Comparison of ENCODE assay signal across 1 cellular context in the genomic region with DNA sequence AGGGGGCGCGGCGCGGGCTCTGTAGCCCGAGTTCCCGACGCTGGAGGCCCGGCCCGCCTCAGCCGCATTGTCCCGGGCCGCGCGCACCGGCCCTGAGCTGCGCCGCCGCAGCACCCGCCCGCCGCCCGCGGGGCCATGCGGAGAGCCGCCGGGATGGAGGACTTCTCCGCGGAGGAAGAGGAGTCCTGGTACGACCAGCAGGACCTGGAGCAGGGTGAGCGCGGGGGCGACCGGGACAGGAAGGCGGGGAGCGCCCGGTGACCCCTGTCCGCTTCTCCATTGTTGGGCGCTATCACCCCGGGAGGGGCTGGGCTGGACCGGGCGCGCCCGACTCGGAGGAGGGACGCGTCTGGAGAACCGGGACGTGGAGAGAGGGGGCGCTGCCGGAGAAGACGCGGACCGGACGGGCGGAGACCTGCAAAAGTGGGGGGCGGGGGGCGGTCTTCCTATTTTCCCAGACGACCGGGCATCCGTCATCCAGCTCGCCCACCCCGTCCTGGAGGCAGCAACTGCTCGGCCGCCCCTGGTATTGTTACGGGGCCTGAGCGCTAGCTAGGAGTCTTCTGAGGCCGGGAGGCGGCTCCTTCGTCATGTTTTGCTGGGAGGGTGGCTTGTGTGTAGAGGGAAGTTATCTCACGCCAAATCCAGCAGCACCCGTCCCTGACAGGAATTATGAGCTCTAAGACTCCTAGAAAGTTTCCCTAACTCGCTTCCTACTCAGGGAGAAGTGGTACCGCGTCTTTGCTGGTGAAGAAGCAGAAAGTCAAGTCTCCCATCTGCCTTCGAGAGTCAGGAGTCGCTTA.
TF ChIP-seq lines count a peak whose summit lies in the region.

No MANE protein-coding gene starts in this region.

TF ChIP-seq in HepG2, 621 proteins besides CTCF, POLR2A, EP300 and RAD21 (continued from another document and continues in another):
- TF ChIP-seq BRD4 (CRISPR knock-in tag; IDR thresholded peaks at IDR 0.05) (no peak), ZNF382 (CRISPR knock-in tag; IDR thresholded peaks at IDR 0.05; ENCODE audit: borderline replicate concordance) (no peak), ZNF563 (CRISPR knock-in tag; IDR thresholded peaks at IDR 0.05) (peak; percentile 13; the same call in 1 of the 2 replicates), SRY (CRISPR knock-in tag; IDR thresholded peaks at IDR 0.05) (peak; percentile 25; the same call in 1 of the 2 replicates), ZMYM4 (CRISPR knock-in tag; IDR thresholded peaks at IDR 0.05) (no peak), SIN3A (IDR thresholded peaks at IDR 0.05; ENCODE audit: borderline replicate concordance, low read depth, low read length) (no peak), ZNF792 (CRISPR knock-in tag; IDR thresholded peaks at IDR 0.05) (no peak), ZNF605 (CRISPR knock-in tag; IDR thresholded peaks at IDR 0.05) (peak; percentile 53; the same call in 1 of the 2 replicates), ZNF496 (CRISPR knock-in tag; IDR thresholded peaks at IDR 0.05; ENCODE audit: insufficient replicate concordance) (no peak), U2AF1 (optimal IDR thresholded peaks at IDR 0.05; ENCODE audit: low read depth, low read length) (no peak), ZNF343 (CRISPR knock-in tag; IDR thresholded peaks at IDR 0.05) (no peak), CBX1 (IDR thresholded peaks at IDR 0.05; ENCODE audit: low read depth) (no peak), NCOA5 (CRISPR knock-in tag; IDR thresholded peaks at IDR 0.05) (no peak), ETV5 (CRISPR knock-in tag; IDR thresholded peaks at IDR 0.05; ENCODE audit: borderline replicate concordance) (no peak), MED8 (CRISPR knock-in tag; IDR thresholded peaks at IDR 0.05; ENCODE audit: insufficient replicate concordance) (no peak), ZNF891 (CRISPR knock-in tag; IDR thresholded peaks at IDR 0.05) (no peak), HDAC2 (CRISPR knock-in tag; IDR thresholded peaks at IDR 0.05) (no peak; the same call in 1 of the 2 replicates), POLR2AphosphoS5 (IDR thresholded peaks at IDR 0.05; ENCODE audit: low read depth, low read length) (no peak), ZNF75D (CRISPR knock-in tag; IDR thresholded peaks at IDR 0.05; ENCODE audit: borderline replicate concordance) (no peak), ZNF367 (CRISPR knock-in tag; IDR thresholded peaks at IDR 0.05; ENCODE audit: borderline replicate concordance) (no peak)
- TF ChIP-seq, protein P1, sequence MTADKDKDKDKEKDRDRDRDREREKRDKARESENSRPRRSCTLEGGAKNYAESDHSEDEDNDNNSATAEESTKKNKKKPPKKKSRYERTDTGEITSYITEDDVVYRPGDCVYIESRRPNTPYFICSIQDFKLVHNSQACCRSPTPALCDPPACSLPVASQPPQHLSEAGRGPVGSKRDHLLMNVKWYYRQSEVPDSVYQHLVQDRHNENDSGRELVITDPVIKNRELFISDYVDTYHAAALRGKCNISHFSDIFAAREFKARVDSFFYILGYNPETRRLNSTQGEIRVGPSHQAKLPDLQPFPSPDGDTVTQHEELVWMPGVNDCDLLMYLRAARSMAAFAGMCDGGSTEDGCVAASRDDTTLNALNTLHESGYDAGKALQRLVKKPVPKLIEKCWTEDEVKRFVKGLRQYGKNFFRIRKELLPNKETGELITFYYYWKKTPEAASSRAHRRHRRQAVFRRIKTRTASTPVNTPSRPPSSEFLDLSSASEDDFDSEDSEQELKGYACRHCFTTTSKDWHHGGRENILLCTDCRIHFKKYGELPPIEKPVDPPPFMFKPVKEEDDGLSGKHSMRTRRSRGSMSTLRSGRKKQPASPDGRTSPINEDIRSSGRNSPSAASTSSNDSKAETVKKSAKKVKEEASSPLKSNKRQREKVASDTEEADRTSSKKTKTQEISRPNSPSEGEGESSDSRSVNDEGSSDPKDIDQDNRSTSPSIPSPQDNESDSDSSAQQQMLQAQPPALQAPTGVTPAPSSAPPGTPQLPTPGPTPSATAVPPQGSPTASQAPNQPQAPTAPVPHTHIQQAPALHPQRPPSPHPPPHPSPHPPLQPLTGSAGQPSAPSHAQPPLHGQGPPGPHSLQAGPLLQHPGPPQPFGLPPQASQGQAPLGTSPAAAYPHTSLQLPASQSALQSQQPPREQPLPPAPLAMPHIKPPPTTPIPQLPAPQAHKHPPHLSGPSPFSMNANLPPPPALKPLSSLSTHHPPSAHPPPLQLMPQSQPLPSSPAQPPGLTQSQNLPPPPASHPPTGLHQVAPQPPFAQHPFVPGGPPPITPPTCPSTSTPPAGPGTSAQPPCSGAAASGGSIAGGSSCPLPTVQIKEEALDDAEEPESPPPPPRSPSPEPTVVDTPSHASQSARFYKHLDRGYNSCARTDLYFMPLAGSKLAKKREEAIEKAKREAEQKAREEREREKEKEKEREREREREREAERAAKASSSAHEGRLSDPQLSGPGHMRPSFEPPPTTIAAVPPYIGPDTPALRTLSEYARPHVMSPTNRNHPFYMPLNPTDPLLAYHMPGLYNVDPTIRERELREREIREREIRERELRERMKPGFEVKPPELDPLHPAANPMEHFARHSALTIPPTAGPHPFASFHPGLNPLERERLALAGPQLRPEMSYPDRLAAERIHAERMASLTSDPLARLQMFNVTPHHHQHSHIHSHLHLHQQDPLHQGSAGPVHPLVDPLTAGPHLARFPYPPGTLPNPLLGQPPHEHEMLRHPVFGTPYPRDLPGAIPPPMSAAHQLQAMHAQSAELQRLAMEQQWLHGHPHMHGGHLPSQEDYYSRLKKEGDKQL (CRISPR knock-in tag; IDR thresholded peaks at IDR 0.05; ENCODE audit: low read depth) = no peak
- TF ChIP-seq, protein P2, sequence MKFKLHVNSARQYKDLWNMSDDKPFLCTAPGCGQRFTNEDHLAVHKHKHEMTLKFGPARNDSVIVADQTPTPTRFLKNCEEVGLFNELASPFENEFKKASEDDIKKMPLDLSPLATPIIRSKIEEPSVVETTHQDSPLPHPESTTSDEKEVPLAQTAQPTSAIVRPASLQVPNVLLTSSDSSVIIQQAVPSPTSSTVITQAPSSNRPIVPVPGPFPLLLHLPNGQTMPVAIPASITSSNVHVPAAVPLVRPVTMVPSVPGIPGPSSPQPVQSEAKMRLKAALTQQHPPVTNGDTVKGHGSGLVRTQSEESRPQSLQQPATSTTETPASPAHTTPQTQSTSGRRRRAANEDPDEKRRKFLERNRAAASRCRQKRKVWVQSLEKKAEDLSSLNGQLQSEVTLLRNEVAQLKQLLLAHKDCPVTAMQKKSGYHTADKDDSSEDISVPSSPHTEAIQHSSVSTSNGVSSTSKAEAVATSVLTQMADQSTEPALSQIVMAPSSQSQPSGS (CRISPR knock-in tag; IDR thresholded peaks at IDR 0.05) = no peak
- TF ChIP-seq, protein P3, sequence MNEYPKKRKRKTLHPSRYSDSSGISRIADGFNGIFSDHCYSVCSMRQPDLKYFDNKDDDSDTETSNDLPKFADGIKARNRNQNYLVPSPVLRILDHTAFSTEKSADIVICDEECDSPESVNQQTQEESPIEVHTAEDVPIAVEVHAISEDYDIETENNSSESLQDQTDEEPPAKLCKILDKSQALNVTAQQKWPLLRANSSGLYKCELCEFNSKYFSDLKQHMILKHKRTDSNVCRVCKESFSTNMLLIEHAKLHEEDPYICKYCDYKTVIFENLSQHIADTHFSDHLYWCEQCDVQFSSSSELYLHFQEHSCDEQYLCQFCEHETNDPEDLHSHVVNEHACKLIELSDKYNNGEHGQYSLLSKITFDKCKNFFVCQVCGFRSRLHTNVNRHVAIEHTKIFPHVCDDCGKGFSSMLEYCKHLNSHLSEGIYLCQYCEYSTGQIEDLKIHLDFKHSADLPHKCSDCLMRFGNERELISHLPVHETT (CRISPR knock-in tag; conservative IDR thresholded peaks at IDR 0.05) = no peak
- TF ChIP-seq, protein P4, sequence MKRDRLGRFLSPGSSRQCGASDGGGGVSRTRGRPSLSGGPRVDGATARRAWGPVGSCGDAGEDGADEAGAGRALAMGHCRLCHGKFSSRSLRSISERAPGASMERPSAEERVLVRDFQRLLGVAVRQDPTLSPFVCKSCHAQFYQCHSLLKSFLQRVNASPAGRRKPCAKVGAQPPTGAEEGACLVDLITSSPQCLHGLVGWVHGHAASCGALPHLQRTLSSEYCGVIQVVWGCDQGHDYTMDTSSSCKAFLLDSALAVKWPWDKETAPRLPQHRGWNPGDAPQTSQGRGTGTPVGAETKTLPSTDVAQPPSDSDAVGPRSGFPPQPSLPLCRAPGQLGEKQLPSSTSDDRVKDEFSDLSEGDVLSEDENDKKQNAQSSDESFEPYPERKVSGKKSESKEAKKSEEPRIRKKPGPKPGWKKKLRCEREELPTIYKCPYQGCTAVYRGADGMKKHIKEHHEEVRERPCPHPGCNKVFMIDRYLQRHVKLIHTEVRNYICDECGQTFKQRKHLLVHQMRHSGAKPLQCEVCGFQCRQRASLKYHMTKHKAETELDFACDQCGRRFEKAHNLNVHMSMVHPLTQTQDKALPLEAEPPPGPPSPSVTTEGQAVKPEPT (CRISPR knock-in tag; IDR thresholded peaks at IDR 0.05; ENCODE audit: low read depth) = no peak
- TF ChIP-seq, protein P5, sequence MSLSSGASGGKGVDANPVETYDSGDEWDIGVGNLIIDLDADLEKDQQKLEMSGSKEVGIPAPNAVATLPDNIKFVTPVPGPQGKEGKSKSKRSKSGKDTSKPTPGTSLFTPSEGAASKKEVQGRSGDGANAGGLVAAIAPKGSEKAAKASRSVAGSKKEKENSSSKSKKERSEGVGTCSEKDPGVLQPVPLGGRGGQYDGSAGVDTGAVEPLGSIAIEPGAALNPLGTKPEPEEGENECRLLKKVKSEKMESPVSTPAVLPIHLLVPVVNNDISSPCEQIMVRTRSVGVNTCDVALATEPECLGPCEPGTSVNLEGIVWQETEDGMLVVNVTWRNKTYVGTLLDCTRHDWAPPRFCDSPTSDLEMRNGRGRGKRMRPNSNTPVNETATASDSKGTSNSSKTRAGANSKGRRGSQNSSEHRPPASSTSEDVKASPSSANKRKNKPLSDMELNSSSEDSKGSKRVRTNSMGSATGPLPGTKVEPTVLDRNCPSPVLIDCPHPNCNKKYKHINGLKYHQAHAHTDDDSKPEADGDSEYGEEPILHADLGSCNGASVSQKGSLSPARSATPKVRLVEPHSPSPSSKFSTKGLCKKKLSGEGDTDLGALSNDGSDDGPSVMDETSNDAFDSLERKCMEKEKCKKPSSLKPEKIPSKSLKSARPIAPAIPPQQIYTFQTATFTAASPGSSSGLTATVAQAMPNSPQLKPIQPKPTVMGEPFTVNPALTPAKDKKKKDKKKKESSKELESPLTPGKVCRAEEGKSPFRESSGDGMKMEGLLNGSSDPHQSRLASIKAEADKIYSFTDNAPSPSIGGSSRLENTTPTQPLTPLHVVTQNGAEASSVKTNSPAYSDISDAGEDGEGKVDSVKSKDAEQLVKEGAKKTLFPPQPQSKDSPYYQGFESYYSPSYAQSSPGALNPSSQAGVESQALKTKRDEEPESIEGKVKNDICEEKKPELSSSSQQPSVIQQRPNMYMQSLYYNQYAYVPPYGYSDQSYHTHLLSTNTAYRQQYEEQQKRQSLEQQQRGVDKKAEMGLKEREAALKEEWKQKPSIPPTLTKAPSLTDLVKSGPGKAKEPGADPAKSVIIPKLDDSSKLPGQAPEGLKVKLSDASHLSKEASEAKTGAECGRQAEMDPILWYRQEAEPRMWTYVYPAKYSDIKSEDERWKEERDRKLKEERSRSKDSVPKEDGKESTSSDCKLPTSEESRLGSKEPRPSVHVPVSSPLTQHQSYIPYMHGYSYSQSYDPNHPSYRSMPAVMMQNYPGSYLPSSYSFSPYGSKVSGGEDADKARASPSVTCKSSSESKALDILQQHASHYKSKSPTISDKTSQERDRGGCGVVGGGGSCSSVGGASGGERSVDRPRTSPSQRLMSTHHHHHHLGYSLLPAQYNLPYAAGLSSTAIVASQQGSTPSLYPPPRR (CRISPR knock-in tag; IDR thresholded peaks at IDR 0.05; ENCODE audit: borderline replicate concordance) = no peak; the same call in 1 of the 2 replicates
- TF ChIP-seq, protein P6, sequence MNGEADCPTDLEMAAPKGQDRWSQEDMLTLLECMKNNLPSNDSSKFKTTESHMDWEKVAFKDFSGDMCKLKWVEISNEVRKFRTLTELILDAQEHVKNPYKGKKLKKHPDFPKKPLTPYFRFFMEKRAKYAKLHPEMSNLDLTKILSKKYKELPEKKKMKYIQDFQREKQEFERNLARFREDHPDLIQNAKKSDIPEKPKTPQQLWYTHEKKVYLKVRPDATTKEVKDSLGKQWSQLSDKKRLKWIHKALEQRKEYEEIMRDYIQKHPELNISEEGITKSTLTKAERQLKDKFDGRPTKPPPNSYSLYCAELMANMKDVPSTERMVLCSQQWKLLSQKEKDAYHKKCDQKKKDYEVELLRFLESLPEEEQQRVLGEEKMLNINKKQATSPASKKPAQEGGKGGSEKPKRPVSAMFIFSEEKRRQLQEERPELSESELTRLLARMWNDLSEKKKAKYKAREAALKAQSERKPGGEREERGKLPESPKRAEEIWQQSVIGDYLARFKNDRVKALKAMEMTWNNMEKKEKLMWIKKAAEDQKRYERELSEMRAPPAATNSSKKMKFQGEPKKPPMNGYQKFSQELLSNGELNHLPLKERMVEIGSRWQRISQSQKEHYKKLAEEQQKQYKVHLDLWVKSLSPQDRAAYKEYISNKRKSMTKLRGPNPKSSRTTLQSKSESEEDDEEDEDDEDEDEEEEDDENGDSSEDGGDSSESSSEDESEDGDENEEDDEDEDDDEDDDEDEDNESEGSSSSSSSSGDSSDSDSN (CRISPR knock-in tag; IDR thresholded peaks at IDR 0.05) = peak; percentile 81
- TF ChIP-seq, protein P7, sequence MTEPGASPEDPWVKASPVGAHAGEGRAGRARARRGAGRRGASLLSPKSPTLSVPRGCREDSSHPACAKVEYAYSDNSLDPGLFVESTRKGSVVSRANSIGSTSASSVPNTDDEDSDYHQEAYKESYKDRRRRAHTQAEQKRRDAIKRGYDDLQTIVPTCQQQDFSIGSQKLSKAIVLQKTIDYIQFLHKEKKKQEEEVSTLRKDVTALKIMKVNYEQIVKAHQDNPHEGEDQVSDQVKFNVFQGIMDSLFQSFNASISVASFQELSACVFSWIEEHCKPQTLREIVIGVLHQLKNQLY (CRISPR knock-in tag; IDR thresholded peaks at IDR 0.05) = no peak
- TF ChIP-seq, protein P8, sequence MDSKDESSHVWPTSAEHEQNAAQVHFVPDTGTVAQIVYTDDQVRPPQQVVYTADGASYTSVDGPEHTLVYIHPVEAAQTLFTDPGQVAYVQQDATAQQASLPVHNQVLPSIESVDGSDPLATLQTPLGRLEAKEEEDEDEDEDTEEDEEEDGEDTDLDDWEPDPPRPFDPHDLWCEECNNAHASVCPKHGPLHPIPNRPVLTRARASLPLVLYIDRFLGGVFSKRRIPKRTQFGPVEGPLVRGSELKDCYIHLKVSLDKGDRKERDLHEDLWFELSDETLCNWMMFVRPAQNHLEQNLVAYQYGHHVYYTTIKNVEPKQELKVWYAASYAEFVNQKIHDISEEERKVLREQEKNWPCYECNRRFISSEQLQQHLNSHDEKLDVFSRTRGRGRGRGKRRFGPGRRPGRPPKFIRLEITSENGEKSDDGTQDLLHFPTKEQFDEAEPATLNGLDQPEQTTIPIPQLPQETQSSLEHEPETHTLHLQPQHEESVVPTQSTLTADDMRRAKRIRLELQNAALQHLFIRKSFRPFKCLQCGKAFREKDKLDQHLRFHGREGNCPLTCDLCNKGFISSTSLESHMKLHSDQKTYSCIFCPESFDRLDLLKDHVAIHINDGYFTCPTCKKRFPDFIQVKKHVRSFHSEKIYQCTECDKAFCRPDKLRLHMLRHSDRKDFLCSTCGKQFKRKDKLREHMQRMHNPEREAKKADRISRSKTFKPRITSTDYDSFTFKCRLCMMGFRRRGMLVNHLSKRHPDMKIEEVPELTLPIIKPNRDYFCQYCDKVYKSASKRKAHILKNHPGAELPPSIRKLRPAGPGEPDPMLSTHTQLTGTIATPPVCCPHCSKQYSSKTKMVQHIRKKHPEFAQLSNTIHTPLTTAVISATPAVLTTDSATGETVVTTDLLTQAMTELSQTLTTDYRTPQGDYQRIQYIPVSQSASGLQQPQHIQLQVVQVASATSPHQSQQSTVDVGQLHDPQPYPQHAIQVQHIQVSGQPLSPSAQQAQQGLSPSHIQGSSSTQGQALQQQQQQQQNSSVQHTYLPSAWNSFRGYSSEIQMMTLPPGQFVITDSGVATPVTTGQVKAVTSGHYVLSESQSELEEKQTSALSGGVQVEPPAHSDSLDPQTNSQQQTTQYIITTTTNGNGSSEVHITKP (CRISPR knock-in tag; IDR thresholded peaks at IDR 0.05; ENCODE audit: low read depth) = no peak
